In the genomic region with DNA sequence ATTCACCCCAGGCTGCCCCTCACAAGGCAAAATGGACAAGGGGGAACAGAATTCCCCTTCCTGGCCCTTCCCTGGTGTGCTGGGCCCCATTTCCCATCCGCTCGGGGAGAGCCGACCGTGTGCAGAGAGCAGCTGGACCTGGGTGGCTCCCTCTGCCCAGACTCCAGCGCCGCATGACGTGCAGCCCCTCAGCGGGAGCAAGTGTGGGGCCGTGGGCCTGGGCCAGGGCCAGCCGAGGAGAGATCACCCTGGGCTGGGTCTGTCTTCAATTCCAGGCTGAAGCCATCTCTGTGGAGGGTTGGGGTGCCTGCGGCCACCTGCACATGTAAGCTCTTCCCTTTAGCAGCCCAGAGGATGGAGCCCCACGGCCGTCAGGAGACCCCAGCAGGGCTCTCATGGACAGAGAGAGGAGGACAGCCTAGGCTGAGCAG, we compare ENCODE assay signal across 26 cellular contexts.
A peak's percentile ranks its signal among the peaks of the same experiment; 100 is the strongest.
DNase-seq lines count a peak whose midpoint lies in the region; ATAC-seq and TF ChIP-seq lines count a peak whose summit lies in the region.
"Had no signal": no experiment of that assay in that cellular context is flagged by ENCODE, and none has a peak within 500 bp of the region (broad histone marks: within the 10 kb centered on the region; RNA-seq: fewer than 3 reads in every experiment).

No MANE protein-coding gene starts in this region.

- WGBS in hepatocyte (ENCODE audit: low lambda C conversion rate, missing lambda C conversion rate), result 86% methylated on average over 13 of the region's 13 CpGs

- H3K9me2 ChIP-seq in hepatocyte (replicated peaks; ENCODE audit: insufficient read depth), result no peaks in the 10 kb centered on the region

- intact Hi-C loops in Right ventricle myocardium superior (cut with DNase I) (no loop called here), posterior vena cava (cut with DNase I) (no loop called here), CD14-positive monocyte (cut with micrococcal nuclease) (no loop called here)

- H3K9me3 ChIP-seq in hepatocyte (ENCODE audit: low read depth), result no peaks in the 10 kb centered on the region
- H3K9me3 ChIP-seq: BLaER1 treated with 17β-estradiol and CSF1 and Interleukin-3, amounts not matched to agents 10 nM and 100 nM; HAP-1; mucosa of descending colon; ovary had no signal

- no peak overlapping the region for H3K4me2 ChIP-seq in hepatocyte

- peaks cover 6% of the 10 kb centered on the region for H3K4me1 ChIP-seq in hepatocyte (ENCODE audit: insufficient read depth)
- H3K4me1 ChIP-seq: HAP-1 had no signal

- H4K20me1 ChIP-seq in hepatocyte (ENCODE audit: insufficient read depth, poor library complexity, severe bottlenecking), result no peaks in the 10 kb centered on the region
- H4K20me1 ChIP-seq: BLaER1 treated with 17β-estradiol and CSF1 and Interleukin-3, amounts not matched to agents 10 nM and 100 nM had no signal

- H3K4me1 Mint-ChIP-seq in immature natural killer cell (no peaks in the 10 kb centered on the region), CD14-positive monocyte (no peaks in the 10 kb centered on the region)
- H3K4me1 Mint-ChIP-seq: activated CD4-positive, alpha-beta T cell treated with anti-CD3 and anti-CD28 coated beads, Interleukin-2, amount 10 ng/mL, durations not matched to agents 7 days and 5 days; activated naive CD8-positive, alpha-beta T cell treated with anti-CD3 and anti-CD28 coated beads for 36 hours; natural killer cell; WTC11 had no signal

- H3K27ac Mint-ChIP-seq in immature natural killer cell (no peak overlapping the region), CD14-positive monocyte (no peak overlapping the region)
- H3K27ac Mint-ChIP-seq: activated CD4-positive, alpha-beta T cell treated with anti-CD3 and anti-CD28 coated beads, Interleukin-2, amount 10 ng/mL, durations not matched to agents 7 days and 5 days; activated naive CD8-positive, alpha-beta T cell treated with anti-CD3 and anti-CD28 coated beads for 36 hours; natural killer cell; WTC11 had no signal

- H3K27ac ChIP-seq in hepatocyte, result peak overlapping the region; percentile 39
- H3K27ac ChIP-seq: ovary had no signal

- no peaks in the 10 kb centered on the region for H3K79me2 ChIP-seq in hepatocyte

- H3K36me3 Mint-ChIP-seq in immature natural killer cell (no peaks in the 10 kb centered on the region), CD14-positive monocyte (no peaks in the 10 kb centered on the region)
- H3K36me3 Mint-ChIP-seq: activated naive CD8-positive, alpha-beta T cell treated with anti-CD3 and anti-CD28 coated beads for 36 hours; natural killer cell; WTC11 had no signal

- H3K4me3 ChIP-seq in hepatocyte, result no peak overlapping the region
- H3K4me3 ChIP-seq: BLaER1 treated with 17β-estradiol and CSF1 and Interleukin-3, amounts not matched to agents 10 nM and 100 nM; HAP-1; mucosa of descending colon; ovary had no signal

- peak; percentile 44 for ATAC-seq in Right ventricle myocardium superior (ENCODE audit: poor library complexity)
- ATAC-seq: natural killer cell, WTC11 had no signal

- H3K27me3 Mint-ChIP-seq in immature natural killer cell (ENCODE audit: low read depth in 3 of 3) (peaks cover 0 to 2% (median 2%) of the 10 kb centered on the region in 3 donors), CD14-positive monocyte (ENCODE audit: low read depth in 3 of 3) (peaks cover 0 to 7% (median 0%) of the 10 kb centered on the region in 3 donors)
- H3K27me3 Mint-ChIP-seq: activated CD4-positive, alpha-beta T cell treated with anti-CD3 and anti-CD28 coated beads, Interleukin-2, amount 10 ng/mL, durations not matched to agents 7 days and 5 days had no signal

- H3K4me3 Mint-ChIP-seq in immature natural killer cell, result no peak overlapping the region
- H3K4me3 Mint-ChIP-seq in CD14-positive monocyte, result no peak overlapping the region
- H3K4me3 Mint-ChIP-seq: activated CD4-positive, alpha-beta T cell treated with anti-CD3 and anti-CD28 coated beads, Interleukin-2, amount 10 ng/mL, durations not matched to agents 7 days and 5 days; activated naive CD8-positive, alpha-beta T cell treated with anti-CD3 and anti-CD28 coated beads for 36 hours; natural killer cell; WTC11 had no signal

- no peak for TF ChIP-seq CTCF in hepatocyte (IDR thresholded peaks at IDR 0.05; ENCODE audit: poor library complexity)
- TF ChIP-seq CTCF in CD14-positive monocyte (IDR thresholded peaks at IDR 0.05), result no peak

- DNase-seq in Right ventricle myocardium superior, result peak; percentile 40
- DNase-seq in hepatocyte (ENCODE audit: low spot score), result no peak
- peak; percentile 74 for DNase-seq in posterior vena cava (ENCODE audit: low spot score)
- no peak for DNase-seq in NCI-H1092 treated with DMSO at 0.1 percent for 48 hours (lab: John Stamatoyannopoulos, UW)
- no peak for DNase-seq in immature natural killer cell
- DNase-seq in NCI-H1048 (lab: John Stamatoyannopoulos, UW), result no peak
- DNase-seq in CD14-positive monocyte (ENCODE audit: low spot score), result no peak
- DNase-seq: activated CD4-positive, alpha-beta T cell treated with anti-CD3 and anti-CD28 coated beads, Interleukin-2, amount 10 ng/mL, durations not matched to agents 7 days and 5 days; activated gamma-delta T cell; activated naive CD8-positive, alpha-beta T cell treated with anti-CD3 and anti-CD28 coated beads for 36 hours; activated T-cell treated with anti-CD3 and anti-CD28 coated beads, Interleukin-2, amount 50 U/mL, for 1 hour; effector CD4-positive, alpha-beta T cell; IMR-90; mucosa of descending colon; natural killer cell; NCI-H146; NCI-H2107; NCI-H345; NCI-H69; ovary; SIG-M5; small intestine; stimulated activated naive CD4-positive, alpha-beta T cell treated with Interleukin-2 at 50 U/mL for 16 hours had no signal

- no peak overlapping the region for H2AFZ ChIP-seq in hepatocyte

- peaks cover 0 to 2% (median 0%) of the 10 kb centered on the region in 6 donors for H3K9me3 Mint-ChIP-seq in immature natural killer cell
- peaks cover 0 to 4% (median 0%) of the 10 kb centered on the region in 7 donors for H3K9me3 Mint-ChIP-seq in CD14-positive monocyte
- H3K9me3 Mint-ChIP-seq: activated CD4-positive, alpha-beta T cell treated with anti-CD3 and anti-CD28 coated beads, Interleukin-2, amount 10 ng/mL, durations not matched to agents 7 days and 5 days; natural killer cell had no signal

- H3K36me3 ChIP-seq in hepatocyte (replicated peaks; ENCODE audit: insufficient read depth, low read depth), result no peaks in the 10 kb centered on the region
- H3K36me3 ChIP-seq: BLaER1 treated with 17β-estradiol and CSF1 and Interleukin-3, amounts not matched to agents 10 nM and 100 nM; HAP-1; ovary had no signal

- H3K27me3 ChIP-seq in hepatocyte, result no peaks in the 10 kb centered on the region
- H3K27me3 ChIP-seq: ovary had no signal

Comparison
In these comparisons a context has a peak if more than half of its experiments do, and no peak if none do; other contexts are left out.
1. DNase-seq: peak in Right ventricle myocardium superior (single experiment) and posterior vena cava (single experiment); none in hepatocyte (single experiment), NCI-H1092 treated with DMSO at 0.1 percent for 48 hours (single experiment), immature natural killer cell (0 of 3), NCI-H1048 (single experiment) and CD14-positive monocyte (single experiment).